1 cellular context compared by ENCODE assay signal in the genomic region with DNA sequence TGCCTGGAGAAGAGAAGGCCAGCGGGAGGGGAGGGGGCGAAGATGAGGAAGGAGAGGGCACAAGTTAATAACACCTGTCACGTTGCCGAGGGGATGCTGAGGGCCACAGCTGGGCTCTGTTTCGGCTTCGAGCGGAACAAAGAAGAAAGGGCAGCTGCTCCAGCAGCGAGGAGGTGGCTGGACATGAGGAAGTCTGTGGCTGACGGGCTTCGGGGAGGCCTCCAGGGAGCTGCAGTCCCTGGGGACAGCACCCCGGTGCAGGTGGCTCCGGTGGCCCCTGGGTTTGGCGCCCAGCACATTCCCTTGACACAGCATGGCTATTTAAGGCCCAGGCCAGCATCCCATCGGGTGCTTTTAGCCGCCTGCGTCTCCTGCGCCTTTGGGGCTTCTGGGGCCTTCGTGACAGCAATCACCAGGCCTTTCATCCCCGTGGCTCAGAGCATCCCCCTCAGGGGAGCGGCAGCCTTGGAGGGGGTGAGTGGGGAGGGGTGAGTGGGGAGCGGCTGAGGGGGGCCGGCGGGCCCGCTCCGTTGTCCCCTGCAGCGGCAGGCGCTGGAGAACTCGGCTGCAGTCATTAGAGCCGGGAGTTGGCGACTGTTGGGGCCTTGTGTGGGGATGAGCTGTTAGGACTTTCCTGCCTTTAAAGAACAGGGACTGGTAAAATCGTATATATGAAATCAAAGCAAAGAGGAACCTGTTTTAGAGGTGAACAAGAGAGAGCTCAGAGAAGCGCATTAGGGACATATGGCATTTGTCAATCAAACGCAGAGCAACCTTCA.
TF ChIP-seq lines count a peak whose summit lies in the region.

No MANE protein-coding gene starts in this region.

TF ChIP-seq in H1, 55 proteins besides CTCF, POLR2A, EP300 and RAD21 (continued from another document):
- TF ChIP-seq EGR1 (IDR thresholded peaks at IDR 0.05; ENCODE audit: borderline replicate concordance, low read depth, low read length): no peak
- no peak for TF ChIP-seq ZNF274 (IDR thresholded peaks at IDR 0.05; ENCODE audit: borderline replicate concordance, extremely low read depth, low read length)
- no peak for TF ChIP-seq JUND (IDR thresholded peaks at IDR 0.05; ENCODE audit: low read length)
- TF ChIP-seq ATF3 (IDR thresholded peaks at IDR 0.05; ENCODE audit: insufficient read depth, low read depth, low read length): no peak
- TF ChIP-seq KDM5A (IDR thresholded peaks at IDR 0.05; ENCODE audit: low read length): no peak
- no peak for TF ChIP-seq HDAC6 (IDR thresholded peaks at IDR 0.05; ENCODE audit: low read depth, low read length)
- TF ChIP-seq TEAD4 (IDR thresholded peaks at IDR 0.05; ENCODE audit: low read depth, low read length): no peak
- TF ChIP-seq BCL11A (IDR thresholded peaks at IDR 0.05; ENCODE audit: low read depth in 2 of 2, low read length in 2 of 2): no peak
